19 cellular contexts compared by ENCODE assay signal in genomic region chr14:75140620-75141019, GRCh38. TPM values are rescaled to one million over a fixed set of nuclear protein-coding genes. Genes with fewer than 3 reads are reported as not detected.
DNase-seq lines count a peak whose midpoint lies in the region; ATAC-seq, FAIRE-seq and TF ChIP-seq lines count a peak whose summit lies in the region.
"Had no signal": no experiment of that assay in that cellular context is flagged by ENCODE, and none has a peak within 500 bp of the region (broad histone marks: within the 10 kb centered on the region; RNA-seq: fewer than 3 reads in every experiment).

No MANE protein-coding gene starts in this region.

- H3K36me3 ChIP-seq in endodermal cell (ENCODE audit: control insufficient read depth, insufficient read depth, low read length) (peaks cover 42% of the 10 kb centered on the region), kidney (ENCODE audit: control insufficient read depth in 1 of 2, insufficient read depth in 2 of 2, low read length in 2 of 2) (peaks cover 0 to 2% of the 10 kb centered on the region in 2 donors)
- H3K36me3 ChIP-seq: MG63 had no signal

- intact Hi-C loops in kidney (cut with DNase I): no loop called here

- DNase-seq in activated naive CD8-positive, alpha-beta T cell treated with anti-CD3 and anti-CD28 coated beads for 36 hours: no peak
- DNase-seq in T-helper 17 cell (no peak), memory B cell (ENCODE audit: low spot score in 2 of 2) (no peak), endodermal cell (no peak), kidney (no peak), NCI-H2171 (lab: John Stamatoyannopoulos, UW) (no peak)
- DNase-seq in activated CD4-positive, CD25-positive, alpha-beta regulatory T cell (lab: John Stamatoyannopoulos, UW): no peak
- DNase-seq: 8988T, COR-L47, GM23248, KBM-7, MG63, NCI-H1092, NCI-H146, NCI-H2081, NCI-H524 treated with DMSO at 0.1 percent for 48 hours, SK-N-SH had no signal

- peak overlapping the region; percentile 22 for H3K27ac Mint-ChIP-seq in activated naive CD8-positive, alpha-beta T cell
- H3K27ac Mint-ChIP-seq in activated naive CD8-positive, alpha-beta T cell treated with anti-CD3 and anti-CD28 coated beads for 36 hours: no peak overlapping the region
- peak overlapping the region; percentile 93 for H3K27ac Mint-ChIP-seq in T-helper 17 cell
- H3K27ac Mint-ChIP-seq in memory B cell: peak overlapping the region; percentile 18
- no peak overlapping the region for H3K27ac Mint-ChIP-seq in endodermal cell

- H3K27me3 Mint-ChIP-seq in activated naive CD8-positive, alpha-beta T cell: no peaks in the 10 kb centered on the region
- H3K27me3 Mint-ChIP-seq in activated naive CD8-positive, alpha-beta T cell treated with anti-CD3 and anti-CD28 coated beads for 36 hours: no peaks in the 10 kb centered on the region
- H3K27me3 Mint-ChIP-seq in T-helper 17 cell (no peaks in the 10 kb centered on the region), memory B cell (no peaks in the 10 kb centered on the region), endodermal cell (ENCODE audit: insufficient read depth) (no peaks in the 10 kb centered on the region)

- H3K27ac ChIP-seq in endodermal cell (ENCODE audit: low read depth, low read length) (no peak overlapping the region), kidney (ENCODE audit: low read depth in 2 of 2, low read length in 2 of 2) (no peak overlapping the region)
- H3K27ac ChIP-seq: GM23248 had no signal

- TF ChIP-seq CTCF in endodermal cell (conservative IDR thresholded peaks at IDR 0.05) (no peak), kidney (IDR thresholded peaks at IDR 0.05; ENCODE audit: borderline replicate concordance, extremely low read depth, insufficient read depth) (no peak)

- no peak overlapping the region for H3K9ac ChIP-seq in endodermal cell (ENCODE audit: extremely low read depth, low read length, poor library complexity, severe bottlenecking)
- no peak overlapping the region for H3K9ac ChIP-seq in kidney (ENCODE audit: low read length in 2 of 2)
- H3K9ac ChIP-seq: GM23248, SK-N-SH had no signal

- H3K4me3 ChIP-seq in endodermal cell (ENCODE audit: low read length) (no peak overlapping the region), kidney (ENCODE audit: low read length in 2 of 2) (no peak overlapping the region)
- H3K4me3 ChIP-seq: GM23248, MG63 had no signal

- 100% methylated on average over 1 of the region's 2 CpGs; no CpG with 5 or more reads in 1 of the 2 experiments for WGBS in endodermal cell (ENCODE audit: insufficient coverage in 1 of 2, insufficient read length in 1 of 2), 2 experiments

- H3K4me1 Mint-ChIP-seq in activated naive CD8-positive, alpha-beta T cell (ENCODE audit: low read depth): peaks cover 63% of the 10 kb centered on the region
- peaks cover 53% of the 10 kb centered on the region for H3K4me1 Mint-ChIP-seq in activated naive CD8-positive, alpha-beta T cell treated with anti-CD3 and anti-CD28 coated beads for 36 hours
- H3K4me1 Mint-ChIP-seq in T-helper 17 cell (peaks cover 48% of the 10 kb centered on the region), memory B cell (peaks cover 23% of the 10 kb centered on the region), endodermal cell (no peaks in the 10 kb centered on the region)

- no peaks in the 10 kb centered on the region for H3K9me3 Mint-ChIP-seq in activated naive CD8-positive, alpha-beta T cell (ENCODE audit: low read depth)
- no peaks in the 10 kb centered on the region for H3K9me3 Mint-ChIP-seq in activated naive CD8-positive, alpha-beta T cell treated with anti-CD3 and anti-CD28 coated beads for 36 hours
- no peaks in the 10 kb centered on the region for H3K9me3 Mint-ChIP-seq in memory B cell
- H3K9me3 Mint-ChIP-seq in endodermal cell: no peaks in the 10 kb centered on the region

- H3K4me1 ChIP-seq in endodermal cell (ENCODE audit: control insufficient read depth, insufficient read depth, low read length) (no peaks in the 10 kb centered on the region), kidney (ENCODE audit: control insufficient read depth in 1 of 2, insufficient read depth in 1 of 2, low read depth in 1 of 2, low read length in 2 of 2) (peaks cover 10 to 11% of the 10 kb centered on the region in 2 donors)

- FAIRE-seq in kidney (lab: Jason Lieb, UNC): no peak

- H3K36me3 Mint-ChIP-seq in activated naive CD8-positive, alpha-beta T cell: peaks cover 1% of the 10 kb centered on the region
- H3K36me3 Mint-ChIP-seq in activated naive CD8-positive, alpha-beta T cell treated with anti-CD3 and anti-CD28 coated beads for 36 hours: peaks cover 18% of the 10 kb centered on the region
- H3K36me3 Mint-ChIP-seq in T-helper 17 cell (ENCODE audit: low read depth) (peaks cover 3% of the 10 kb centered on the region), memory B cell (peaks cover 4% of the 10 kb centered on the region), endodermal cell (ENCODE audit: low read depth) (peaks cover 39% of the 10 kb centered on the region)

- no peak overlapping the region for H3K4me3 Mint-ChIP-seq in activated naive CD8-positive, alpha-beta T cell
- no peak overlapping the region for H3K4me3 Mint-ChIP-seq in activated naive CD8-positive, alpha-beta T cell treated with anti-CD3 and anti-CD28 coated beads for 36 hours
- H3K4me3 Mint-ChIP-seq in T-helper 17 cell (no peak overlapping the region), memory B cell (no peak overlapping the region), endodermal cell (no peak overlapping the region)

- no peaks in the 10 kb centered on the region for H3K27me3 ChIP-seq in endodermal cell (ENCODE audit: control insufficient read depth, insufficient read depth, low read length, poor library complexity, severe bottlenecking)
- H3K27me3 ChIP-seq: MG63 had no signal

- no peaks in the 10 kb centered on the region for H3K9me3 ChIP-seq in T-helper 17 cell (ENCODE audit: control insufficient read depth, low read length, poor library complexity, severe bottlenecking)
- no peaks in the 10 kb centered on the region for H3K9me3 ChIP-seq in endodermal cell (ENCODE audit: control insufficient read depth, low read length)
- no peaks in the 10 kb centered on the region for H3K9me3 ChIP-seq in kidney (ENCODE audit: control insufficient read depth in 1 of 2, low read length in 2 of 2)
- H3K9me3 ChIP-seq: MG63, SK-N-SH had no signal

- ATAC-seq in T-helper 17 cell: no peak
- no peak for ATAC-seq in memory B cell (ENCODE audit: low read depth)
- ATAC-seq: HCT116 had no signal

RNA-seq across cellular contexts. Expression of gene NEK9, which starts 13.8 kb away (rescaled TPM):
- total RNA-seq in activated naive CD8-positive, alpha-beta T cell treated with anti-CD3 and anti-CD28 coated beads for 36 hours: 10 to 100 TPM; 50.1 to 50.9 TPM
- 10 to 100 TPM; 61.7 to 63.6 TPM for total RNA-seq in T-helper 17 cell
- total RNA-seq in endodermal cell: 10 to 100 TPM; 74.1 to 97.5 TPM
- polyA plus RNA-seq in endodermal cell (2013, experiment 1 of 2): 74.8 TPM
- 60.7 TPM for polyA plus RNA-seq in endodermal cell (2013, experiment 2 of 2)
- total RNA-seq in kidney: 81.5 TPM
- polyA plus RNA-seq in kidney (ENCODE audit: insufficient read depth, low read depth, low replicate concordance): 25.4 TPM

RNA-seq across cellular contexts. Expression of gene TMED10, which starts 35.8 kb away (rescaled TPM):
- 100 to 1,000 TPM; 160 to 169 TPM for total RNA-seq in activated naive CD8-positive, alpha-beta T cell treated with anti-CD3 and anti-CD28 coated beads for 36 hours
- total RNA-seq in T-helper 17 cell: 100 to 1,000 TPM; 190 to 195 TPM
- 100 to 1,000 TPM; 264 to 267 TPM for total RNA-seq in endodermal cell
- polyA plus RNA-seq in endodermal cell (2013, experiment 1 of 2): 134 TPM
- polyA plus RNA-seq in endodermal cell (2013, experiment 2 of 2): 118 TPM
- 401 TPM for total RNA-seq in kidney
- 222 TPM for polyA plus RNA-seq in kidney (ENCODE audit: insufficient read depth, low read depth, low replicate concordance)

Comparison
In these comparisons a context has a peak if more than half of its experiments do, and no peak if none do; other contexts are left out.
1. H3K27ac Mint-ChIP-seq: peak in activated naive CD8-positive, alpha-beta T cell (single experiment), T-helper 17 cell (single experiment) and memory B cell (single experiment); none in activated naive CD8-positive, alpha-beta T cell treated with anti-CD3 and anti-CD28 coated beads for 36 hours (single experiment) and endodermal cell (single experiment).